Comparison of ENCODE assay signal across 1 cellular context in the genomic region with DNA sequence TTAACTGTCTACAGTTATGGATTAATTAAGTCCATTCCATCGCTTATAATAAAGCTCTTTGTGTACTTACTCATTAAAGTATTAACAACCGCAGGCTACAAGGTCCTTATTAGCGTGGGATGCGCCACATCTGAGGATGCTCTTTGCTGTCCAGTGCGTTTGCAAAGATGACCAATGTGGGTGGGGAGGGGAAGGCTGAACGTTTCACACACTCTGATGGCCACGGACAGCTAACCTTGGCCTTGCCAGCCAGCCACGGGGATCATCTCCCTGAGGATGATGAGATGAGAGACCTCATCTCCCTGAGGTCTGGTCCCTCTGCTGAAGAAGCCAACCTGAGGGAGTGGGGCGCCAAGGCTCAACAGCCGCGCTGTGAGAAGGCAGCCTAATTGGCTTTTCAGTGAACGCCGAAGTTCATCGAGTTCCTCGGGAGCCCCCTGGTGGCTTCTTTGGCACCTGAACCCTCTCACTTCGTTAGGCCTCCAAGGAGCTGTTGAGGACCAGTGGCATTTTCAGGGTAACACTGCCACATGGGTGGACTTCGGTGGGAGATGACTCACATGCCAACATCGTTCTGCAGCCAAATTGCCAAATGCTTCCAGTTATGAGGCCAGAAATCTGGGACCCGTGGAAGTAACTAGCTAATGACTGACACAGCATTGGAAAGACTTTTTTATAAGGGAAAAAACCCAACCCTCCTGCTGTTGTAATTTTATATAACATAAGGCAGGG.
A peak's percentile ranks its signal among the peaks of the same experiment; 100 is the strongest.
TF ChIP-seq lines count a peak whose summit lies in the region.

No MANE protein-coding gene starts in this region.

TF ChIP-seq in IMR-90, 13 proteins besides CTCF, POLR2A, EP300 and RAD21:
- TF ChIP-seq FOS (IDR thresholded peaks at IDR 0.05; ENCODE audit: low read depth, low read length) (no peak), SMC3 (IDR thresholded peaks at IDR 0.05; ENCODE audit: low read depth, low read length) (peak; percentile 94)
- TF ChIP-seq, protein P1, sequence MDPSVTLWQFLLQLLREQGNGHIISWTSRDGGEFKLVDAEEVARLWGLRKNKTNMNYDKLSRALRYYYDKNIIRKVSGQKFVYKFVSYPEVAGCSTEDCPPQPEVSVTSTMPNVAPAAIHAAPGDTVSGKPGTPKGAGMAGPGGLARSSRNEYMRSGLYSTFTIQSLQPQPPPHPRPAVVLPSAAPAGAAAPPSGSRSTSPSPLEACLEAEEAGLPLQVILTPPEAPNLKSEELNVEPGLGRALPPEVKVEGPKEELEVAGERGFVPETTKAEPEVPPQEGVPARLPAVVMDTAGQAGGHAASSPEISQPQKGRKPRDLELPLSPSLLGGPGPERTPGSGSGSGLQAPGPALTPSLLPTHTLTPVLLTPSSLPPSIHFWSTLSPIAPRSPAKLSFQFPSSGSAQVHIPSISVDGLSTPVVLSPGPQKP (IDR thresholded peaks at IDR 0.05; ENCODE audit: borderline replicate concordance, low read depth, low read length): no peak
